ENCODE assay signal across 8 cellular contexts in the genomic region with DNA sequence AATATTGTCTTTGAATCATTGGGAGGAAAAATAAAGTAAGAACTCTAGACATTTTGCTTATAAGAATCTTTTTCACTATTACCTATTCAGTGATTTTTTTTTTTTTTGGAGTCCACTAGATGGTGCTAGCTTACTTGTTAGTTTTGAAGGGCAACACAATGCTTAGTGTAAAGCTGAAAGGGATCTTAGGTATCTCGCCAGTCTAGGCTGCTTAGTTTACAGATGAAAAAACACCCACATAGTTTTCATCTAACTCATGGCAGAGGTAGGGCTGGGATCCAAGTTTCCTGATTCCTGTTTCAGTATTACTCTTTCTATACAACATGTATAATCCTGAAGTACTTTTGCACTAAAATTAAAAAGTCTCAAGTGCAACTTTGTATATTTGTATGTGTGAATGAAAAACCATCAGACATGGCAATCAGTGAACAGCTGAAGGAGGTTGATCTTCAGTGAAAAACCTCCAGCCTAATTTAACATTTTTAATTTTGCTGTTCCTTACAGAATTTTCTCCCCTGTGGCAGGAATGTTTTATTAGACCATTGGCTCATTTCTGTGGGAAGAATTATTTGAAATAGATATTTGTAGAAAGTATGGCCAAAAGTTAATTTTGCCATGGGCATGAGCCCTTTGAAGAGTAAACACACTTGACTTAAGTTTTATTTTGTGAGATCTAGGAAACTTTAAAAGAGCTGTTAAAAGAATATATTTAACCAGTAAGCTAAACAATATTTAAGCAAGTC. TPM values are rescaled to one million over a fixed set of nuclear protein-coding genes. Genes with fewer than 3 reads are reported as not detected.
DNase-seq lines count a peak whose midpoint lies in the region; ATAC-seq, FAIRE-seq and TF ChIP-seq lines count a peak whose summit lies in the region.

No MANE protein-coding gene starts in this region.

- no peak overlapping the region for H3K4me3 ChIP-seq in heart right ventricle
- no peak overlapping the region for H3K4me3 ChIP-seq in urinary bladder (ENCODE audit: low read depth, low read length)

- H3K4me1 ChIP-seq in heart right ventricle = no peaks in the 10 kb centered on the region
- no peaks in the 10 kb centered on the region for H3K4me1 ChIP-seq in urinary bladder (ENCODE audit: insufficient read depth)

- no peak for DNase-seq in heart right ventricle
- no peak for DNase-seq in cardiac septum (ENCODE audit: low spot score)
- DNase-seq in NCI-H2029 (lab: John Stamatoyannopoulos, UW) = peak; percentile 44
- peak; percentile 51 for DNase-seq in iPS DF 4.7 (ENCODE audit: extremely low read depth, low spot score)

- H3K27me3 ChIP-seq in heart right ventricle = no peaks in the 10 kb centered on the region

- ATAC-seq in heart right ventricle = peak in 1 of 8 donors; percentile 58
- peak; percentile 78 for ATAC-seq in HG02938 (IDR thresholded peaks at IDR 0.05; ENCODE audit: unreplicated experiment)
- ATAC-seq in GM19035 (IDR thresholded peaks at IDR 0.05; ENCODE audit: unreplicated experiment) = no peak

- H3K36me3 ChIP-seq in heart right ventricle = no peaks in the 10 kb centered on the region
- H3K36me3 ChIP-seq in urinary bladder (ENCODE audit: insufficient read depth) = no peaks in the 10 kb centered on the region

- H3K9me3 ChIP-seq in heart right ventricle = no peaks in the 10 kb centered on the region

- no peak overlapping the region for H3K27ac ChIP-seq in heart right ventricle
- peak overlapping the region; percentile 10 for H3K27ac ChIP-seq in urinary bladder (ENCODE audit: low read depth)

- peak; percentile 87 for FAIRE-seq in TTC549 (lab: Jason Lieb, UNC)

- intact Hi-C loops in heart right ventricle (cut with DNase I) = loop anchor here in 1 of 10 donors (10.0 kb wide), 1 partner anchor 368 kb away; no protein-coding TSS in a partner anchor
- intact Hi-C loops in cardiac septum (cut with DNase I) = no loop called here

- TF ChIP-seq CTCF in heart right ventricle (IDR thresholded peaks at IDR 0.05) = peak in 6 of 9 donors; percentile 36 to 56 (median 40)

- WGBS in heart right ventricle, 2 donors = 2 to 3% methylated on average over 1 of the region's 1 CpG
- WGBS in urinary bladder = 1% methylated on average over 1 of the region's 1 CpG

RNA-seq across cellular contexts. Expression of a gene that starts 40.7 kb away (rescaled TPM):
- total RNA-seq in heart right ventricle (under 1 TPM in 9 of 10 donors, not detected in 1; 0.04 to 0.79 (median 0.14) TPM), cardiac septum (not detected), urinary bladder (0.79 TPM)
- polyA plus RNA-seq in heart right ventricle (under 1 TPM; 0.15 to 0.16 TPM), urinary bladder (0.10 TPM)

RNA-seq across cellular contexts. Expression of a gene that starts 40.8 kb away (rescaled TPM):
- total RNA-seq in heart right ventricle = 1 to 10 TPM in 1 of 10 donors, under 1 TPM in 4, not detected in 5; 0.34 to 1.0 (median 0.47) TPM
- under 1 TPM; 0.06 to 0.80 TPM for polyA plus RNA-seq in heart right ventricle
- not detected for total RNA-seq in cardiac septum
- not detected for total RNA-seq in urinary bladder
- polyA plus RNA-seq in urinary bladder = not detected

Comparison
In these comparisons a context has a peak if more than half of its experiments do, and no peak if none do; other contexts are left out.
1. DNase-seq: peak in NCI-H2029 (single experiment) and iPS DF 4.7 (single experiment); none in heart right ventricle (0 of 2) and cardiac septum (single experiment).